ENCODE assay signal across 8 cellular contexts in genomic region chr17:18043491-18043890, GRCh38. TPM values are rescaled to one million over a fixed set of nuclear protein-coding genes. Genes with fewer than 3 reads are reported as not detected.
A peak's percentile ranks its signal among the peaks of the same experiment; 100 is the strongest.
DNase-seq lines count a peak whose midpoint lies in the region; TF ChIP-seq lines count a peak whose summit lies in the region.

No MANE protein-coding gene starts in this region.

- H3K4me1 ChIP-seq in osteoblast (ENCODE audit: insufficient read depth, low read length): peaks cover 24% of the 10 kb centered on the region

- TF ChIP-seq CTCF in choroid plexus epithelial cell (conservative IDR thresholded peaks at IDR 0.05; ENCODE audit: low read depth, low read length): peak; percentile 47
- TF ChIP-seq CTCF in osteoblast (IDR thresholded peaks at IDR 0.05; ENCODE audit: extremely low read depth, low read depth, low read length): peak; percentile 34
- TF ChIP-seq CTCF in coronary artery (IDR thresholded peaks at IDR 0.05): no peak

- no peak overlapping the region for H2AFZ ChIP-seq in osteoblast (ENCODE audit: low read length)

- peaks cover 20% of the 10 kb centered on the region for H4K20me1 ChIP-seq in osteoblast (ENCODE audit: insufficient read depth, low read length)

- H3K79me2 ChIP-seq in osteoblast (ENCODE audit: insufficient read depth, low read length): peaks cover 56% of the 10 kb centered on the region

- no peaks in the 10 kb centered on the region for H3K9me3 ChIP-seq in osteoblast (ENCODE audit: low read depth, low read length)

- no peak overlapping the region for H3K27ac ChIP-seq in osteoblast (ENCODE audit: low read depth, low read length)
- no peak overlapping the region for H3K27ac ChIP-seq in coronary artery

- no peak overlapping the region for H3K4me3 ChIP-seq in choroid plexus epithelial cell (ENCODE audit: low read depth, low read length)
- no peak overlapping the region for H3K4me3 ChIP-seq in osteoblast (ENCODE audit: insufficient read depth, low read length)
- H3K4me3 ChIP-seq in coronary artery: no peak overlapping the region

- H3K36me3 ChIP-seq in osteoblast (ENCODE audit: insufficient read depth, low read length): peaks cover 23% of the 10 kb centered on the region

- no peaks in the 10 kb centered on the region for H3K27me3 ChIP-seq in osteoblast (ENCODE audit: insufficient read depth, low read length)

- peak; percentile 33 for DNase-seq in DMS 273 (lab: John Stamatoyannopoulos, UW; ENCODE audit: unreplicated experiment)
- no peak for DNase-seq in DMS 273 treated with DMSO at 0.1 percent for 48 hours (lab: John Stamatoyannopoulos, UW)
- peak; percentile 59 for DNase-seq in NCI-H82 (lab: John Stamatoyannopoulos, UW)
- DNase-seq in choroid plexus epithelial cell (ENCODE audit: low read depth): peak; percentile 53
- DNase-seq in osteoblast (ENCODE audit: insufficient read length, low spot score, missing footprints): no peak
- DNase-seq in coronary artery (ENCODE audit: low spot score): no peak
- no peak for DNase-seq in dedifferentiated amniotic fluid mesenchymal stem cell (ENCODE audit: extremely low spot score)
- DNase-seq in activated CD4-positive, alpha-beta T cell treated with anti-CD3 and anti-CD28 coated beads, Interleukin-2, amount 50 U/mL, for 1 hour: no peak

- H3K4me2 ChIP-seq in osteoblast (ENCODE audit: insufficient read depth, low read length): no peak overlapping the region

RNA-seq across cellular contexts. Expression of gene GID4, which starts 4.3 kb away (rescaled TPM):
- total RNA-seq in osteoblast: 13.0 and 13.3 TPM in 2 replicates

RNA-seq across cellular contexts. Expression of gene ATPAF2, which starts 4.5 kb away (rescaled TPM):
- 19.2 and 20.3 TPM in 2 replicates for total RNA-seq in osteoblast

RNA-seq across cellular contexts. Expression of gene DRG2, which starts 44.3 kb away (rescaled TPM):
- 33.0 and 40.2 TPM in 2 replicates for total RNA-seq in osteoblast

Comparison
In these comparisons a context has a peak if more than half of its experiments do, and no peak if none do; other contexts are left out.
1. DNase-seq: peak in DMS 273 (single experiment), NCI-H82 (single experiment) and choroid plexus epithelial cell (single experiment); none in DMS 273 treated with DMSO at 0.1 percent for 48 hours (single experiment), osteoblast (single experiment), coronary artery (single experiment), dedifferentiated amniotic fluid mesenchymal stem cell (single experiment) and activated CD4-positive, alpha-beta T cell treated with anti-CD3 and anti-CD28 coated beads, Interleukin-2, amount 50 U/mL, for 1 hour (single experiment).